ENCODE assay signal across 1 cellular context in the genomic region with DNA sequence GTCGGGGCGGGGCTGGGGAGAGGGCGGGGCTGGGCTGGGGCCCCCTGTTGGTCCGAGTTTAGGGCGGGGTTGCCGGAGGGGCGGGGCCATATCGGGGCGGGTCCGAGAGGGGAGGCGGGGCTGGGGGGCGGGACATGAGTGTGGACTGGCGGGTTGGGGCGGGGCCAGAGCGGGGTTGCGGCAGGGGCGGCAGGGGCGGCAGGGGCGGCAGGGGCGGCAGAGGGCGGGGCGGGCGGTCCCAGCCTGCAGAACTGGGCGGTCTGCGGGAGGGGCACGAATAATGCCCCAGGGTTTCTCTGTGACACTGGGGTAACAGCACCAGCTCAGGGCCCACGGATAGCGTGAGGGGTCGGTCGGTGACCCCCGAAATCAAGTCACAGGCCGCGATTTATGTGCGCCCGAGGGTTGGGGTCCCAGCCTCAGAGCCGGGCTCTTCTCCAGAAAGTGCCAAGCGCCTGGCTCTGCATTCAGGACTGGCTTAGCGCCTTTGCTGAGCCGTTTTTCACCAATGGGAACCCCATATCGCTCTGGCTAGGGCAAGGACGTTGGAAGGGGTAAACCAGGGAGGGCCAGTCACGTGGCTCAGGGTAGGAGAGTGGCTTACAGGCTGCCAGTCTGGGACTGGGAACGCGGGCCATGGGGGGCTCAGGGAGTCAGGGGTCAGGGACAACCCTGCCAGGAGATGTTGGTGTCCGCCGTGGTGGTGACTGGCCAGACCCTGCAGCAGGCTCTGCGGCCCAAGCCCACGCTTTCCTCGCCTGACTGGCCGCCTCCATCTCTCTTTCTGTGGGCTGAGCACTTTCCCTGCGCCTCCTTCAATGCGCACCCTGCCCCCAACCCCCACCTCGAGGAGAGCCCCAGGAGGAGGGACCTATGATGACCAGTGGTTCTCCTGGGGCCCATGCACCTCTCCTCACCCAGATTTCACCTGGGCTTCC.
TF ChIP-seq lines count a peak whose summit lies in the region.

No MANE protein-coding gene starts in this region.

TF ChIP-seq in HepG2, 621 proteins besides CTCF, POLR2A, EP300 and RAD21 (continued from another document and continues in another):
- no peak for TF ChIP-seq NFE2L2 (IDR thresholded peaks at IDR 0.05; ENCODE audit: low read length)
- no peak for TF ChIP-seq ESRRA (CRISPR knock-in tag; IDR thresholded peaks at IDR 0.05; ENCODE audit: low read depth)
- TF ChIP-seq ARID4A (CRISPR knock-in tag; IDR thresholded peaks at IDR 0.05; ENCODE audit: borderline replicate concordance) = 0 out of 2 replicates have a peak, but pooled peaks have one; percentile 3
- TF ChIP-seq, protein P1, sequence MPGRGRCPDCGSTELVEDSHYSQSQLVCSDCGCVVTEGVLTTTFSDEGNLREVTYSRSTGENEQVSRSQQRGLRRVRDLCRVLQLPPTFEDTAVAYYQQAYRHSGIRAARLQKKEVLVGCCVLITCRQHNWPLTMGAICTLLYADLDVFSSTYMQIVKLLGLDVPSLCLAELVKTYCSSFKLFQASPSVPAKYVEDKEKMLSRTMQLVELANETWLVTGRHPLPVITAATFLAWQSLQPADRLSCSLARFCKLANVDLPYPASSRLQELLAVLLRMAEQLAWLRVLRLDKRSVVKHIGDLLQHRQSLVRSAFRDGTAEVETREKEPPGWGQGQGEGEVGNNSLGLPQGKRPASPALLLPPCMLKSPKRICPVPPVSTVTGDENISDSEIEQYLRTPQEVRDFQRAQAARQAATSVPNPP (CRISPR knock-in tag; IDR thresholded peaks at IDR 0.05) = no peak
- TF ChIP-seq MAFG (CRISPR knock-in tag; IDR thresholded peaks at IDR 0.05) = no peak
- no peak for TF ChIP-seq ZNF253 (CRISPR knock-in tag; IDR thresholded peaks at IDR 0.05; ENCODE audit: borderline replicate concordance)
- TF ChIP-seq SRSF1 (optimal IDR thresholded peaks at IDR 0.05; ENCODE audit: low read depth, low read length) = no peak
- TF ChIP-seq ATF7-NPFF (CRISPR knock-in tag; IDR thresholded peaks at IDR 0.05; ENCODE audit: low read depth) = no peak
- 0 out of 2 replicates have a peak, but pooled peaks have one; percentile 42 for TF ChIP-seq NRL (CRISPR knock-in tag; IDR thresholded peaks at IDR 0.05; ENCODE audit: borderline replicate concordance)
- TF ChIP-seq TEAD3 (CRISPR knock-in tag; optimal IDR thresholded peaks at IDR 0.05; ENCODE audit: borderline replicate concordance) = peak; percentile 47
- TF ChIP-seq HOXA5 (CRISPR knock-in tag; IDR thresholded peaks at IDR 0.05) = 0 out of 2 replicates have a peak, but pooled peaks have one; percentile 6
- TF ChIP-seq MXI1 (IDR thresholded peaks at IDR 0.05; ENCODE audit: borderline replicate concordance, low read depth, low read length) = peak; percentile 50; the same call in 1 of the 3 replicates
- 0 out of 2 replicates have a peak, but pooled peaks have one; percentile 18 for TF ChIP-seq SALL1 (CRISPR knock-in tag; IDR thresholded peaks at IDR 0.05)
- TF ChIP-seq, protein P2, sequence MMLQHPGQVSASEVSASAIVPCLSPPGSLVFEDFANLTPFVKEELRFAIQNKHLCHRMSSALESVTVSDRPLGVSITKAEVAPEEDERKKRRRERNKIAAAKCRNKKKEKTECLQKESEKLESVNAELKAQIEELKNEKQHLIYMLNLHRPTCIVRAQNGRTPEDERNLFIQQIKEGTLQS (CRISPR knock-in tag; IDR thresholded peaks at IDR 0.05) = no peak
- TF ChIP-seq ZNF333 (CRISPR knock-in tag; IDR thresholded peaks at IDR 0.05; ENCODE audit: borderline replicate concordance) = 0 out of 2 replicates have a peak, but pooled peaks have one; percentile 43
- TF ChIP-seq TFE3 (CRISPR knock-in tag; IDR thresholded peaks at IDR 0.05) = peak; percentile 13; the same call in 1 of the 2 replicates
- TF ChIP-seq SUZ12 (IDR thresholded peaks at IDR 0.05; ENCODE audit: low read depth, low read length) = no peak
- TF ChIP-seq CHD2 (IDR thresholded peaks at IDR 0.05; ENCODE audit: low read depth, low read length) = no peak
- TF ChIP-seq, protein P3, sequence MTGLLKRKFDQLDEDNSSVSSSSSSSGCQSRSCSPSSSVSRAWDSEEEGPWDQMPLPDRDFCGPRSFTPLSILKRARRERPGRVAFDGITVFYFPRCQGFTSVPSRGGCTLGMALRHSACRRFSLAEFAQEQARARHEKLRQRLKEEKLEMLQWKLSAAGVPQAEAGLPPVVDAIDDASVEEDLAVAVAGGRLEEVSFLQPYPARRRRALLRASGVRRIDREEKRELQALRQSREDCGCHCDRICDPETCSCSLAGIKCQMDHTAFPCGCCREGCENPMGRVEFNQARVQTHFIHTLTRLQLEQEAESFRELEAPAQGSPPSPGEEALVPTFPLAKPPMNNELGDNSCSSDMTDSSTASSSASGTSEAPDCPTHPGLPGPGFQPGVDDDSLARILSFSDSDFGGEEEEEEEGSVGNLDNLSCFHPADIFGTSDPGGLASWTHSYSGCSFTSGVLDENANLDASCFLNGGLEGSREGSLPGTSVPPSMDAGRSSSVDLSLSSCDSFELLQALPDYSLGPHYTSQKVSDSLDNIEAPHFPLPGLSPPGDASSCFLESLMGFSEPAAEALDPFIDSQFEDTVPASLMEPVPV (CRISPR knock-in tag; IDR thresholded peaks at IDR 0.05) = no peak; the same call in 1 of the 2 replicates
- TF ChIP-seq ZNF407 (CRISPR knock-in tag; IDR thresholded peaks at IDR 0.05; ENCODE audit: not compliant biosample characterization) = peak; percentile 40
- TF ChIP-seq RFXANK (CRISPR knock-in tag; IDR thresholded peaks at IDR 0.05) = no peak
- no peak for TF ChIP-seq ZNF570 (CRISPR knock-in tag; IDR thresholded peaks at IDR 0.05; ENCODE audit: borderline replicate concordance)
- peak; percentile 27; the same call in 1 of the 2 replicates for TF ChIP-seq SP4 (CRISPR knock-in tag; IDR thresholded peaks at IDR 0.05)
- TF ChIP-seq WIZ (CRISPR knock-in tag; IDR thresholded peaks at IDR 0.05) = peak; percentile 33; the same call in 1 of the 2 replicates
- no peak; the same call in 1 of the 2 replicates for TF ChIP-seq ZBTB26 (CRISPR knock-in tag; IDR thresholded peaks at IDR 0.05; ENCODE audit: borderline replicate concordance)
- 0 out of 2 replicates have a peak, but pooled peaks have one; percentile 49 for TF ChIP-seq DZIP1 (CRISPR knock-in tag; IDR thresholded peaks at IDR 0.05)
- no peak for TF ChIP-seq NCOA5 (CRISPR knock-in tag; IDR thresholded peaks at IDR 0.05)
- no peak for TF ChIP-seq NFIC (IDR thresholded peaks at IDR 0.05; ENCODE audit: low read length)
